1 cellular context compared by ENCODE assay signal in genomic region chr3:50249459-50249858, GRCh38.
TF ChIP-seq lines count a peak whose summit lies in the region.

No MANE protein-coding gene starts in this region.

TF ChIP-seq in H1, 55 proteins besides CTCF, POLR2A, EP300 and RAD21:
- TF ChIP-seq SIX5 (IDR thresholded peaks at IDR 0.05; ENCODE audit: low read depth, low read length) (no peak), PHF8 (conservative IDR thresholded peaks at IDR 0.05; ENCODE audit: low read depth, low read length) (no peak), CHD7 (IDR thresholded peaks at IDR 0.05; ENCODE audit: insufficient replicate concordance, low read length) (no peak), TEAD4 (IDR thresholded peaks at IDR 0.05; ENCODE audit: low read depth, low read length) (no peak), TBP (IDR thresholded peaks at IDR 0.05; ENCODE audit: low read depth, low read length) (no peak), CBX5 (IDR thresholded peaks at IDR 0.05; ENCODE audit: low read depth, low read length) (no peak), CTBP2 (IDR thresholded peaks at IDR 0.05; ENCODE audit: borderline replicate concordance, insufficient read depth, insufficient read length, low read length) (no peak), MAFK (IDR thresholded peaks at IDR 0.05; ENCODE audit: low read depth, low read length) (no peak), YY1 (IDR thresholded peaks at IDR 0.05; ENCODE audit: low read depth, low read length) (no peak), RBBP5 (IDR thresholded peaks at IDR 0.05; ENCODE audit: borderline replicate concordance, low read depth, low read length) (no peak), ZNF274 (IDR thresholded peaks at IDR 0.05; ENCODE audit: borderline replicate concordance, extremely low read depth, low read length) (no peak)
